Comparison of ENCODE assay signal across 8 cellular contexts in the genomic region with DNA sequence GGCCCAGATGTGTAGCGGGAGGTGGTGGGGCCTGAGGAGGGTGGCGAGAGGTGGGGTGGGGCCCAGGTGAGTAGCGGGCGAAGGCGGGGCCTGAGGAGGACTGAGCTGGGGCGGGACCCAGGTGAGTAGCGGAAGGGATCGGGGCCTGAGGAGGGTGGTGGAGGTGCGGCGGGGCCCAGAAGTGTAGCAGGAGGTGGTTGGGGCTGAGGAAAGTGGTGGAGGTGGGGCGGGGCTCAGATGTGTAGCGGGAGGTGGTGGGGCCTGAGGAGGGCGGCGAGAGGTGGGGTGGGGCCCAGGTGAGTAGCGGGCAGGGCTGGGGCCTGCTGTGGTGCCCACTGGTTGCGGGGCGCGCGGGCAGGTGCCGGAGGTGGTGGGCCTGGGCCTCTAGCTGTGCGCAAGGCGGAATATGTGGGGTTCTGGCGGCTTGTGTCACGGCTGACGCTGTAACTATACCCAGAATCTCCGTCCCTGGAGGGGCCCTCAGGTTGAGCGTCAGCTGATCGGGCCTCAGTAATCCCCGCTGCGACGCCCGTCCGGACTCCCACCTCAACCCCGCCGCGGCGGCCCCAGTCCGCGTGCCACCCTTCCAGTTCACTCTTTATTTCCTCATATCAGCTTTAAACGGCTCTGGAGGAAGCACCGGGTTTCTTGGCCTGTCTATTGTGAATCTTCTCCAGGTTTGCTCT. TPM values are rescaled to one million over a fixed set of nuclear protein-coding genes. Genes with fewer than 3 reads are reported as not detected.
DNase-seq lines count a peak whose midpoint lies in the region; ATAC-seq and TF ChIP-seq lines count a peak whose summit lies in the region.

No MANE protein-coding gene starts in this region.

- no peaks in the 10 kb centered on the region for H3K27me3 Mint-ChIP-seq in activated T-cell treated with anti-CD3 and anti-CD28 coated beads, Interleukin-2, amount 50 U/mL, for 72 hours (ENCODE audit: low read depth)

- intact Hi-C loops in head of caudate nucleus (cut with DNase I) (loop anchor here (2.0 to 10.0 kb wide), 2 partner anchors 48 to 150 kb away; partner anchors contain the start of genes ATAD2B, FAM228B and PFN4), posterior cingulate gyrus (cut with DNase I) (loop anchor here (2.0 kb wide), 1 partner anchor 150 kb away; the partner anchor contains the start of gene ATAD2B)

- peak overlapping the region; percentile 89 to 98 for H3K4me3 Mint-ChIP-seq in activated T-cell treated with anti-CD3 and anti-CD28 coated beads, Interleukin-2, amount 50 U/mL, for 72 hours

- ATAC-seq in HG03520 (IDR thresholded peaks at IDR 0.05; ENCODE audit: unreplicated experiment) (peak; percentile 12), GM18858 (IDR thresholded peaks at IDR 0.05; ENCODE audit: unreplicated experiment) (no peak)
- ATAC-seq in activated T-cell treated with anti-CD3 and anti-CD28 coated beads, Interleukin-2, amount 50 U/mL, for 72 hours (replicated peaks in 1 of 2) = peak in 1 of 2 donors; percentile 31

- no peaks in the 10 kb centered on the region for H3K9me3 Mint-ChIP-seq in activated T-cell treated with anti-CD3 and anti-CD28 coated beads, Interleukin-2, amount 50 U/mL, for 72 hours

- no peak for DNase-seq in AG09309 (ENCODE audit: low read depth)
- no peak for DNase-seq in activated T-cell treated with anti-CD3 and anti-CD28 coated beads, Interleukin-2, amount 50 U/mL, for 72 hours
- peak in 24 of 42 donors; percentile 6 to 62 (median 36) for DNase-seq in head of caudate nucleus
- DNase-seq in posterior cingulate gyrus = peak in 6 of 10 donors; percentile 21 to 88 (median 53)
- no peak for DNase-seq in stimulated activated CD4-positive, alpha-beta T cell treated with anti-CD3 and anti-CD28 coated beads, Interleukin-1b, Interleukin-23, amount 100 ng/mL, for 48 hours

- peaks cover 3 to 11% of the 10 kb centered on the region in 2 donors for H3K36me3 Mint-ChIP-seq in activated T-cell treated with anti-CD3 and anti-CD28 coated beads, Interleukin-2, amount 50 U/mL, for 72 hours (ENCODE audit: insufficient read depth in 2 of 2)

- peak; percentile 42 for TF ChIP-seq POLR2A in GM18526 (IDR thresholded peaks at IDR 0.05; ENCODE audit: extremely low read depth, insufficient read length)

- H3K4me3 ChIP-seq in AG09309 (ENCODE audit: control insufficient read depth, low read depth, low read length) = peak overlapping the region; percentile 65

- TF ChIP-seq CTCF in AG09309 (IDR thresholded peaks at IDR 0.05; ENCODE audit: control insufficient read depth, insufficient read depth, low read depth, low read length, missing control alignments) = no peak

- H3K27ac Mint-ChIP-seq in activated T-cell treated with anti-CD3 and anti-CD28 coated beads, Interleukin-2, amount 50 U/mL, for 72 hours = peak overlapping the region; percentile 60

- H3K4me1 Mint-ChIP-seq in activated T-cell treated with anti-CD3 and anti-CD28 coated beads, Interleukin-2, amount 50 U/mL, for 72 hours (ENCODE audit: low read depth) = peaks cover 43% of the 10 kb centered on the region

RNA-seq across cellular contexts. Expression of gene SF3B6, which starts 0.9 kb away (rescaled TPM):
- 100 to 1,000 TPM; 110 to 115 TPM for total RNA-seq in activated T-cell treated with anti-CD3 and anti-CD28 coated beads, Interleukin-2, amount 50 U/mL, for 72 hours

RNA-seq across cellular contexts. Expression of gene TP53I3, which starts 7.6 kb away (rescaled TPM):
- 1 to 10 TPM; 1.8 to 4.0 TPM for total RNA-seq in activated T-cell treated with anti-CD3 and anti-CD28 coated beads, Interleukin-2, amount 50 U/mL, for 72 hours

RNA-seq across cellular contexts. Expression of gene FKBP1B, which starts 27.5 kb away (rescaled TPM):
- total RNA-seq in activated T-cell treated with anti-CD3 and anti-CD28 coated beads, Interleukin-2, amount 50 U/mL, for 72 hours = 1 to 10 TPM; 2.2 to 4.2 TPM

RNA-seq across cellular contexts. Expression of gene WDCP, which starts 29.8 kb away (rescaled TPM):
- 10 to 100 TPM; 14.9 to 17.7 TPM for total RNA-seq in activated T-cell treated with anti-CD3 and anti-CD28 coated beads, Interleukin-2, amount 50 U/mL, for 72 hours

RNA-seq across cellular contexts. Expression of gene PFN4, which starts 46.1 kb away (rescaled TPM):
- total RNA-seq in activated T-cell treated with anti-CD3 and anti-CD28 coated beads, Interleukin-2, amount 50 U/mL, for 72 hours = under 1 TPM; 0.29 to 0.72 TPM

Comparison
In these comparisons a context has a peak if more than half of its experiments do, and no peak if none do; other contexts are left out.
1. DNase-seq: peak in head of caudate nucleus (24 of 42) and posterior cingulate gyrus (6 of 10); none in AG09309 (single experiment), activated T-cell treated with anti-CD3 and anti-CD28 coated beads, Interleukin-2, amount 50 U/mL, for 72 hours (0 of 2) and stimulated activated CD4-positive, alpha-beta T cell treated with anti-CD3 and anti-CD28 coated beads, Interleukin-1b, Interleukin-23, amount 100 ng/mL, for 48 hours (single experiment).